In genomic region chr2:109637749-109638570, GRCh38 we compare ENCODE assay signal across 8 cellular contexts. TPM values are rescaled to one million over a fixed set of nuclear protein-coding genes. Genes with fewer than 3 reads are reported as not detected.
DNase-seq lines count a peak whose midpoint lies in the region; ATAC-seq lines count a peak whose summit lies in the region.

No MANE protein-coding gene starts in this region.

- no peaks in the 10 kb centered on the region for H3K36me3 Mint-ChIP-seq in activated T-helper 17 cell treated with anti-CD3 and anti-CD28 coated beads, Interleukin-2, amount 50 U/mL, for 72 hours (ENCODE audit: low read depth)
- H3K36me3 Mint-ChIP-seq in activated T-cell treated with anti-CD3 and anti-CD28 coated beads, Interleukin-2, amount 50 U/mL, for 24 hours (ENCODE audit: low read depth), result no peaks in the 10 kb centered on the region

- DNase-seq in stimulated activated naive CD8-positive, alpha-beta T cell treated with anti-CD3 and anti-CD28 coated beads, Interleukin-15, amount 100 ng/mL, for 72 hours, result no peak
- DNase-seq in stimulated activated naive CD8-positive, alpha-beta T cell treated with anti-CD3 and anti-CD28 coated beads, Interleukin-15, Interleukin-2, amounts not matched to agents 100 U/mL and 50 U/mL, for 24 hours, result no peak
- DNase-seq in NCI-H128 (lab: John Stamatoyannopoulos, UW; ENCODE audit: unreplicated experiment) (no peak), NCI-H1048 (lab: John Stamatoyannopoulos, UW) (no peak), AG08396 (ENCODE audit: low spot score) (no peak)
- no peak for DNase-seq in activated T-cell treated with anti-CD3 and anti-CD28 coated beads, Interleukin-2, amount 50 U/mL, for 24 hours

- peak overlapping the region; percentile 1 to 35 for H3K27ac Mint-ChIP-seq in stimulated activated naive CD8-positive, alpha-beta T cell treated with anti-CD3 and anti-CD28 coated beads, Interleukin-15, amount 100 ng/mL, for 72 hours
- H3K27ac Mint-ChIP-seq in activated T-helper 17 cell treated with anti-CD3 and anti-CD28 coated beads, Interleukin-2, amount 50 U/mL, for 72 hours, result peak overlapping the region; percentile 20
- H3K27ac Mint-ChIP-seq in activated T-cell treated with anti-CD3 and anti-CD28 coated beads, Interleukin-2, amount 50 U/mL, for 24 hours, result no peak overlapping the region

- H3K4me3 Mint-ChIP-seq in stimulated activated naive CD8-positive, alpha-beta T cell treated with anti-CD3 and anti-CD28 coated beads, Interleukin-15, amount 100 ng/mL, for 72 hours, result no peak overlapping the region
- H3K4me3 Mint-ChIP-seq in activated T-helper 17 cell treated with anti-CD3 and anti-CD28 coated beads, Interleukin-2, amount 50 U/mL, for 72 hours, result peak overlapping the region; percentile 52
- H3K4me3 Mint-ChIP-seq in activated T-cell treated with anti-CD3 and anti-CD28 coated beads, Interleukin-2, amount 50 U/mL, for 24 hours, result no peak overlapping the region

- peaks cover 6% of the 10 kb centered on the region for H3K4me1 Mint-ChIP-seq in stimulated activated naive CD8-positive, alpha-beta T cell treated with anti-CD3 and anti-CD28 coated beads, Interleukin-15, amount 100 ng/mL, for 72 hours
- peaks cover 14% of the 10 kb centered on the region for H3K4me1 Mint-ChIP-seq in activated T-helper 17 cell treated with anti-CD3 and anti-CD28 coated beads, Interleukin-2, amount 50 U/mL, for 72 hours
- peaks cover 10% of the 10 kb centered on the region for H3K4me1 Mint-ChIP-seq in activated T-cell treated with anti-CD3 and anti-CD28 coated beads, Interleukin-2, amount 50 U/mL, for 24 hours (ENCODE audit: low read depth)

- H3K27me3 Mint-ChIP-seq in stimulated activated naive CD8-positive, alpha-beta T cell treated with anti-CD3 and anti-CD28 coated beads, Interleukin-15, amount 100 ng/mL, for 72 hours, result no peaks in the 10 kb centered on the region
- H3K27me3 Mint-ChIP-seq in activated T-helper 17 cell treated with anti-CD3 and anti-CD28 coated beads, Interleukin-2, amount 50 U/mL, for 72 hours, result peaks cover 11% of the 10 kb centered on the region
- no peaks in the 10 kb centered on the region for H3K27me3 Mint-ChIP-seq in activated T-cell treated with anti-CD3 and anti-CD28 coated beads, Interleukin-2, amount 50 U/mL, for 24 hours

- no peak for ATAC-seq in stimulated activated naive CD8-positive, alpha-beta T cell treated with anti-CD3 and anti-CD28 coated beads, Interleukin-15, amount 100 ng/mL, for 72 hours
- ATAC-seq in stimulated activated naive CD8-positive, alpha-beta T cell treated with anti-CD3 and anti-CD28 coated beads, Interleukin-15, Interleukin-2, amounts not matched to agents 100 U/mL and 50 U/mL, for 24 hours, result no peak
- ATAC-seq in HG03103 (IDR thresholded peaks at IDR 0.05; ENCODE audit: low read depth, unreplicated experiment), result peak; percentile 79
- peak; percentile 77 for ATAC-seq in activated T-helper 17 cell treated with anti-CD3 and anti-CD28 coated beads, Interleukin-2, amount 50 U/mL, for 72 hours (replicated peaks)

- H3K9me3 Mint-ChIP-seq in stimulated activated naive CD8-positive, alpha-beta T cell treated with anti-CD3 and anti-CD28 coated beads, Interleukin-15, amount 100 ng/mL, for 72 hours, result no peaks in the 10 kb centered on the region
- no peaks in the 10 kb centered on the region for H3K9me3 Mint-ChIP-seq in activated T-helper 17 cell treated with anti-CD3 and anti-CD28 coated beads, Interleukin-2, amount 50 U/mL, for 72 hours
- H3K9me3 Mint-ChIP-seq in activated T-cell treated with anti-CD3 and anti-CD28 coated beads, Interleukin-2, amount 50 U/mL, for 24 hours, result no peaks in the 10 kb centered on the region

RNA-seq across cellular contexts. Expression of gene SOWAHC, which starts 23.8 kb away (rescaled TPM):
- 1 to 10 TPM in 1 of 2 donors, under 1 TPM in 1; 0.45 to 1.7 TPM for total RNA-seq in activated T-helper 17 cell treated with anti-CD3 and anti-CD28 coated beads, Interleukin-2, amount 50 U/mL, for 72 hours

RNA-seq across cellular contexts. Expression of gene SEPTIN10, which starts 24.2 kb away (rescaled TPM):
- total RNA-seq in activated T-helper 17 cell treated with anti-CD3 and anti-CD28 coated beads, Interleukin-2, amount 50 U/mL, for 72 hours, result 1 to 10 TPM; 3.0 to 7.5 TPM

Comparison
In these comparisons a context has a peak if more than half of its experiments do, and no peak if none do; other contexts are left out.
1. ATAC-seq: peak in HG03103 (single experiment) and activated T-helper 17 cell treated with anti-CD3 and anti-CD28 coated beads, Interleukin-2, amount 50 U/mL, for 72 hours (single experiment); none in stimulated activated naive CD8-positive, alpha-beta T cell treated with anti-CD3 and anti-CD28 coated beads, Interleukin-15, amount 100 ng/mL, for 72 hours (single experiment) and stimulated activated naive CD8-positive, alpha-beta T cell treated with anti-CD3 and anti-CD28 coated beads, Interleukin-15, Interleukin-2, amounts not matched to agents 100 U/mL and 50 U/mL, for 24 hours (single experiment).